ENCODE assay signal across 37 cellular contexts in the genomic region with DNA sequence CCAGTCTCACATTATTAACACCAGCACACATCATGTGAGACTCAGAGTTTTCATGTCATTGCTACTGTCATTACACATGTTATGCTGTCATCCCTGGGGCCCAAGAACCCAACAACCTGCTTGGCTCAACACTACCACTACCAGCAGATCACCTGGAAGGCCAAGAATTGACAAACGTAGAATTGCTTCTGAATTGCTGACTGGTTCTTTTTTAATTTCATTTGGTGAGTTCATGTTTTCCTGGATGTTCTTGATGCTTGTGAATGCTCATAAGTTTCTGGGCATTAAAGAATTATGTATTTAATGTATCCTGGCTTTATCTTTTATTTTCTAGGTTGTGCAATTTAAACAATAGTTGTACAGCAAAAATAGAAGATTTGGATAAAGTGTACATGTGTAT. TPM values are rescaled to one million over a fixed set of nuclear protein-coding genes. Genes with fewer than 3 reads are reported as not detected.
"Had no signal": no experiment of that assay in that cellular context is flagged by ENCODE, and none has a peak within 500 bp of the region (broad histone marks: within the 10 kb centered on the region; RNA-seq: fewer than 3 reads in every experiment).

No MANE protein-coding gene starts in this region.

- H3K9me3 ChIP-seq: adrenal gland, body of pancreas had no signal

- DNase-seq: activated B cell treated with CpG ODN at 0.5 μM for 24 hours; activated CD4-positive, alpha-beta memory T cell treated with anti-CD3 and anti-CD28 coated beads for 36 hours; activated CD4-positive, alpha-beta T cell treated with anti-CD3 and anti-CD28 coated beads for 4 hours; activated CD4-positive, alpha-beta T cell treated with anti-CD3 and anti-CD28 coated beads, Interleukin-2, amount 10 ng/mL, durations not matched to agents 24 days and 14 days; activated CD4-positive, alpha-beta T cell treated with anti-CD3 and anti-CD28 coated beads, Interleukin-2, amount 50 U/mL, for 1 hour; activated CD4-positive, alpha-beta T cell treated with anti-CD3 and anti-CD28 coated beads, Interleukin-2, amount 50 U/mL, for 4 hours; activated CD4-positive, CD25-positive, alpha-beta regulatory T cell treated with anti-CD3 and anti-CD28 coated beads, Interleukin-2, amount 50 U/mL, for 72 hours; activated CD8-positive, alpha-beta memory T cell treated with anti-CD3 and anti-CD28 coated beads, Interleukin-2, amount 50 U/mL, for 4 hours; activated CD8-positive, alpha-beta T cell treated with anti-CD3 and anti-CD28 coated beads for 36 hours; activated effector memory CD4-positive, alpha-beta T cell treated with anti-CD3 and anti-CD28 coated beads, Interleukin-2, amount 50 U/mL, for 16 hours; activated gamma-delta T cell treated with Interleukin-2 at 50 U/mL for 16 hours; activated naive CD4-positive, alpha-beta T cell; activated naive CD4-positive, alpha-beta T cell treated with anti-CD3 and anti-CD28 coated beads for 36 hours; activated naive CD4-positive, alpha-beta T cell treated with anti-CD3 and anti-CD28 coated beads, Interleukin-2, amount 50 U/mL, for 16 hours; activated naive CD8-positive, alpha-beta T cell treated with anti-CD3 and anti-CD28 coated beads for 36 hours; activated T-cell treated with anti-CD3 and anti-CD28 coated beads for 4 hours; activated T-cell treated with anti-CD3 and anti-CD28 coated beads, Interleukin-2, amount 50 U/mL, for 1 hour; activated T-cell treated with anti-CD3 and anti-CD28 coated beads, Interleukin-2, amount 50 U/mL, for 4 hours; activated T-cell treated with anti-CD3 and anti-CD28 coated beads, Interleukin-2, amount 50 U/mL, for 72 hours; adrenal gland; amniotic stem cell; aorta; body of pancreas; brain microvascular endothelial cell; central memory CD4-positive, alpha-beta T cell; T-helper 2 cell; T-helper 9 cell had no signal

- H3K4me1 ChIP-seq: adrenal gland, body of pancreas, breast epithelium had no signal

- ATAC-seq: activated CD8-positive, alpha-beta T cell treated with anti-CD3 and anti-CD28 coated beads for 36 hours; activated naive CD4-positive, alpha-beta T cell treated with anti-CD3 and anti-CD28 coated beads, Interleukin-2, amount 50 U/mL, for 72 hours; activated T-cell treated with anti-CD3 and anti-CD28 coated beads, Interleukin-2, amount 50 U/mL, for 4 hours; activated T-cell treated with anti-CD3 and anti-CD28 coated beads, Interleukin-2, amount 50 U/mL, for 72 hours; activated T-helper 17 cell treated with anti-CD3 and anti-CD28 coated beads, Interleukin-2, amount 50 U/mL, for 72 hours; body of pancreas had no signal

- FAIRE-seq: TTC549 had no signal

- H3K27ac ChIP-seq: adrenal gland, body of pancreas, brain microvascular endothelial cell, breast epithelium, VCaP had no signal

- H3K4me3 ChIP-seq: adrenal gland, body of pancreas, breast epithelium had no signal

- H3K36me3 ChIP-seq: adrenal gland, brain microvascular endothelial cell, breast epithelium had no signal

- H3K27me3 ChIP-seq: adrenal gland, body of pancreas, brain microvascular endothelial cell, breast epithelium had no signal

RNA-seq across cellular contexts. Expression of a gene that starts 40.2 kb away (rescaled TPM):
- total RNA-seq: activated B cell treated with CpG ODN at 0.5 μM for 24 hours; activated CD4-positive, alpha-beta memory T cell treated with anti-CD3 and anti-CD28 coated beads for 36 hours; activated CD4-positive, alpha-beta T cell treated with anti-CD3 and anti-CD28 coated beads, Interleukin-2, amount 10 ng/mL, durations not matched to agents 24 days and 14 days; activated CD8-positive, alpha-beta memory T cell treated with anti-CD3 and anti-CD28 coated beads for 36 hours; activated CD8-positive, alpha-beta T cell treated with anti-CD3 and anti-CD28 coated beads for 36 hours; activated naive CD4-positive, alpha-beta T cell treated with anti-CD3 and anti-CD28 coated beads for 36 hours; activated naive CD4-positive, alpha-beta T cell treated with anti-CD3 and anti-CD28 coated beads, Interleukin-2, amount 50 U/mL, for 72 hours; activated naive CD8-positive, alpha-beta T cell treated with anti-CD3 and anti-CD28 coated beads for 36 hours; activated T-cell treated with anti-CD3 and anti-CD28 coated beads, Interleukin-2, amount 50 U/mL, for 4 hours; activated T-cell treated with anti-CD3 and anti-CD28 coated beads, Interleukin-2, amount 50 U/mL, for 72 hours; activated T-helper 1 cell treated with anti-CD3 and anti-CD28 coated beads, Interleukin-12 subunit alpha, Interleukin-12 subunit beta, Interleukin-2, Interleukin-4 antibody, amounts not matched to agents 30 ng/mL and 10 ng/mL and 1 ng/mL, durations not matched to agents 14 hours and 24 hours and 36 hours; activated T-helper 17 cell treated with anti-CD3 and anti-CD28 coated beads, Interleukin-2, amount 50 U/mL, for 72 hours; adrenal gland; aorta; astrocyte; body of pancreas; breast epithelium; cardiac septum; cerebellum had no signal
- polyA plus RNA-seq: adrenal gland had no signal
